In genomic region chr1:89602871-89603404, GRCh38 we compare ENCODE assay signal across 14 cellular contexts. TPM values are rescaled to one million over a fixed set of nuclear protein-coding genes. Genes with fewer than 3 reads are reported as not detected.
DNase-seq lines count a peak whose midpoint lies in the region; ATAC-seq and TF ChIP-seq lines count a peak whose summit lies in the region.
"Had no signal": no experiment of that assay in that cellular context is flagged by ENCODE, and none has a peak within 500 bp of the region (broad histone marks: within the 10 kb centered on the region; RNA-seq: fewer than 3 reads in every experiment).

No MANE protein-coding gene starts in this region.

- CTCF ChIA-PET in CD4-positive, alpha-beta T cell (lab: Charles Lee), result interaction anchor here (0.5 to 6.2 kb wide), 9 partner anchors 9 to 165 kb away, joined by 3 to 35 read pairs (median 4); no protein-coding TSS in a partner anchor

- H3K4me3 Mint-ChIP-seq in CD4-positive, CD25-positive, alpha-beta regulatory T cell, result peak overlapping the region in 3 of 4 donors; percentile 1 to 56 (median 42)
- peak overlapping the region; percentile 57 for H3K4me3 Mint-ChIP-seq in CD4-positive, alpha-beta T cell
- H3K4me3 Mint-ChIP-seq in activated T-cell treated with anti-CD3 and anti-CD28 coated beads, Interleukin-2, amount 50 U/mL, for 72 hours, result peak overlapping the region; percentile 74 to 85

- no peaks in the 10 kb centered on the region for H3K36me3 ChIP-seq in CD4-positive, CD25-positive, alpha-beta regulatory T cell (ENCODE audit: control insufficient read depth, insufficient read depth, low read length)
- no peaks in the 10 kb centered on the region for H3K36me3 ChIP-seq in effector memory CD4-positive, alpha-beta T cell (ENCODE audit: control insufficient read depth, insufficient read depth, low read length)
- H3K36me3 ChIP-seq in body of pancreas (replicated peaks in 1 of 2; ENCODE audit: insufficient read depth in 1 of 2, low read depth in 2 of 2), result no peaks in the 10 kb centered on the region
- H3K36me3 ChIP-seq: MG63, right atrium auricular region, thoracic aorta had no signal

- no peaks in the 10 kb centered on the region for H3K9me3 Mint-ChIP-seq in CD4-positive, CD25-positive, alpha-beta regulatory T cell
- no peaks in the 10 kb centered on the region for H3K9me3 Mint-ChIP-seq in CD4-positive, alpha-beta T cell
- H3K9me3 Mint-ChIP-seq in activated T-cell treated with anti-CD3 and anti-CD28 coated beads, Interleukin-2, amount 50 U/mL, for 72 hours, result no peaks in the 10 kb centered on the region

- peak overlapping the region; percentile 69 to 99 (median 79) for H3K27ac Mint-ChIP-seq in CD4-positive, CD25-positive, alpha-beta regulatory T cell
- peak overlapping the region; percentile 99 for H3K27ac Mint-ChIP-seq in CD4-positive, alpha-beta T cell
- H3K27ac Mint-ChIP-seq in activated T-cell treated with anti-CD3 and anti-CD28 coated beads, Interleukin-2, amount 50 U/mL, for 72 hours, result peak overlapping the region; percentile 99

- peaks cover 31 to 93% (median 76%) of the 10 kb centered on the region in 4 donors for H3K4me1 Mint-ChIP-seq in CD4-positive, CD25-positive, alpha-beta regulatory T cell
- H3K4me1 Mint-ChIP-seq in CD4-positive, alpha-beta T cell (ENCODE audit: low read depth), result peaks cover 96% of the 10 kb centered on the region
- peaks cover 100% of the 10 kb centered on the region for H3K4me1 Mint-ChIP-seq in activated T-cell treated with anti-CD3 and anti-CD28 coated beads, Interleukin-2, amount 50 U/mL, for 72 hours (ENCODE audit: low read depth)

- H3K27me3 ChIP-seq in CD4-positive, CD25-positive, alpha-beta regulatory T cell (ENCODE audit: control insufficient read depth, insufficient read depth, low read length), result no peaks in the 10 kb centered on the region
- H3K27me3 ChIP-seq in CD4-positive, alpha-beta T cell (ENCODE audit: control insufficient read depth, insufficient read depth, low read length), result no peaks in the 10 kb centered on the region
- no peaks in the 10 kb centered on the region for H3K27me3 ChIP-seq in effector memory CD4-positive, alpha-beta T cell (replicated peaks; ENCODE audit: control insufficient read depth, insufficient read depth, low read length, poor library complexity, severe bottlenecking)
- H3K27me3 ChIP-seq in body of pancreas, result no peaks in the 10 kb centered on the region
- H3K27me3 ChIP-seq: MG63, right atrium auricular region had no signal

- peaks cover 61% of the 10 kb centered on the region for H3K4me1 ChIP-seq in CD4-positive, CD25-positive, alpha-beta regulatory T cell (ENCODE audit: control insufficient read depth, insufficient read depth, low read length, poor library complexity, severe bottlenecking)
- H3K4me1 ChIP-seq in effector memory CD4-positive, alpha-beta T cell (ENCODE audit: control insufficient read depth, insufficient read depth, low read length, poor library complexity, severe bottlenecking), result peaks cover 54% of the 10 kb centered on the region
- H3K4me1 ChIP-seq in body of pancreas, result no peaks in the 10 kb centered on the region

- peak overlapping the region; percentile 35 for H3K27ac ChIP-seq in CD4-positive, CD25-positive, alpha-beta regulatory T cell (ENCODE audit: insufficient read depth, low read length, poor library complexity, severe bottlenecking)
- H3K27ac ChIP-seq in CD4-positive, alpha-beta T cell (ENCODE audit: low read depth, low read length), result peak overlapping the region; percentile 56
- H3K27ac ChIP-seq in effector memory CD4-positive, alpha-beta T cell (ENCODE audit: insufficient read depth, low read length, poor library complexity, severe bottlenecking), result peak overlapping the region; percentile 91
- H3K27ac ChIP-seq in body of pancreas, result no peak overlapping the region
- H3K27ac ChIP-seq: SK-N-MC, thoracic aorta had no signal

- 59% methylated on average over 6 of the region's 6 CpGs for WGBS in body of pancreas, 2 donors

- no peaks in the 10 kb centered on the region for H3K9me3 ChIP-seq in CD4-positive, CD25-positive, alpha-beta regulatory T cell (ENCODE audit: control insufficient read depth in 2 of 2, low read length in 2 of 2)
- H3K9me3 ChIP-seq in CD4-positive, alpha-beta T cell (ENCODE audit: control insufficient read depth, low read length), result no peaks in the 10 kb centered on the region
- H3K9me3 ChIP-seq in effector memory CD4-positive, alpha-beta T cell (ENCODE audit: control insufficient read depth, low read length), result no peaks in the 10 kb centered on the region
- no peaks in the 10 kb centered on the region for H3K9me3 ChIP-seq in body of pancreas
- H3K9me3 ChIP-seq: MG63, right atrium auricular region, thoracic aorta had no signal

- peak overlapping the region; percentile 21 for H3K4me3 ChIP-seq in CD4-positive, CD25-positive, alpha-beta regulatory T cell (ENCODE audit: low read depth, low read length)
- H3K4me3 ChIP-seq in effector memory CD4-positive, alpha-beta T cell (ENCODE audit: insufficient read depth, low read depth, low read length, poor library complexity, severe bottlenecking), result no peak overlapping the region
- H3K4me3 ChIP-seq in body of pancreas, result no peak overlapping the region
- H3K4me3 ChIP-seq: MG63, right atrium auricular region, SK-N-MC, thoracic aorta had no signal

- peak in 1 of 3 donors; percentile 17 for DNase-seq in CD4-positive, CD25-positive, alpha-beta regulatory T cell
- DNase-seq in CD4-positive, alpha-beta T cell, result no peak
- peak; percentile 50 to 52 for DNase-seq in activated T-cell treated with anti-CD3 and anti-CD28 coated beads, Interleukin-2, amount 50 U/mL, for 72 hours
- DNase-seq in effector memory CD4-positive, alpha-beta T cell, result no peak
- DNase-seq in LoVo (ENCODE audit: low spot score), result no peak
- DNase-seq in body of pancreas, result no peak
- DNase-seq: aorta, GDM1, MG63, occipital lobe had no signal

- no peak for TF ChIP-seq CTCF in CD4-positive, alpha-beta T cell (IDR thresholded peaks at IDR 0.05)
- TF ChIP-seq CTCF in body of pancreas (IDR thresholded peaks at IDR 0.05), result no peak

- H3K36me3 Mint-ChIP-seq in CD4-positive, CD25-positive, alpha-beta regulatory T cell, result no peaks in the 10 kb centered on the region
- no peaks in the 10 kb centered on the region for H3K36me3 Mint-ChIP-seq in CD4-positive, alpha-beta T cell (ENCODE audit: low read depth)
- no peaks in the 10 kb centered on the region for H3K36me3 Mint-ChIP-seq in activated T-cell treated with anti-CD3 and anti-CD28 coated beads, Interleukin-2, amount 50 U/mL, for 72 hours (ENCODE audit: insufficient read depth in 2 of 2)

- no peak for TF ChIP-seq POLR2A in body of pancreas (IDR thresholded peaks at IDR 0.05)

- no peak for ATAC-seq in CD4-positive, CD25-positive, alpha-beta regulatory T cell (ENCODE audit: low read depth in 2 of 2)
- ATAC-seq in CD4-positive, alpha-beta T cell (ENCODE audit: poor library complexity), result no peak
- ATAC-seq in activated T-cell treated with anti-CD3 and anti-CD28 coated beads, Interleukin-2, amount 50 U/mL, for 72 hours (replicated peaks in 1 of 2), result peak; percentile 33 to 41
- ATAC-seq in HG02852 (IDR thresholded peaks at IDR 0.05; ENCODE audit: unreplicated experiment) (no peak), body of pancreas (no peak)

- no peaks in the 10 kb centered on the region for H3K27me3 Mint-ChIP-seq in CD4-positive, CD25-positive, alpha-beta regulatory T cell
- no peaks in the 10 kb centered on the region for H3K27me3 Mint-ChIP-seq in CD4-positive, alpha-beta T cell
- H3K27me3 Mint-ChIP-seq in activated T-cell treated with anti-CD3 and anti-CD28 coated beads, Interleukin-2, amount 50 U/mL, for 72 hours (ENCODE audit: low read depth), result no peaks in the 10 kb centered on the region

- intact Hi-C loops in CD4-positive, alpha-beta T cell (cut with DNase I, micrococcal nuclease), result no loop called here
- intact Hi-C loops in body of pancreas (cut with DNase I), result no loop called here

- POLR2A ChIA-PET in CD4-positive, alpha-beta T cell (lab: Charles Lee), result interaction anchor here (0.8 to 18.0 kb wide), 11 partner anchors 8 to 612 kb away, joined by 3 to 683 read pairs (median 5); partner anchors contain the start of genes LRRC8B, LRRC8C and LRRC8D

RNA-seq across cellular contexts. Expression of gene LRRC8C, which starts 30.0 kb away (rescaled TPM):
- 70.4 TPM for total RNA-seq in CD4-positive, CD25-positive, alpha-beta regulatory T cell
- polyA plus RNA-seq in CD4-positive, CD25-positive, alpha-beta regulatory T cell, result 10 to 100 TPM; 22.8 to 27.2 (median 24.9) TPM
- total RNA-seq in CD4-positive, alpha-beta T cell, result 10 to 100 TPM; 28.4 to 30.2 TPM
- 10 to 100 TPM; 33.1 to 36.7 TPM for total RNA-seq in activated T-cell treated with anti-CD3 and anti-CD28 coated beads, Interleukin-2, amount 50 U/mL, for 72 hours
- total RNA-seq in body of pancreas, result 1 to 10 TPM; 3.4 to 4.6 TPM

Comparison
In these comparisons a context has a peak if more than half of its experiments do, and no peak if none do; other contexts are left out.
1. ATAC-seq: peak in activated T-cell treated with anti-CD3 and anti-CD28 coated beads, Interleukin-2, amount 50 U/mL, for 72 hours (2 of 2); none in CD4-positive, CD25-positive, alpha-beta regulatory T cell (0 of 2), CD4-positive, alpha-beta T cell (single experiment), HG02852 (single experiment) and body of pancreas (single experiment).
2. DNase-seq: peak in activated T-cell treated with anti-CD3 and anti-CD28 coated beads, Interleukin-2, amount 50 U/mL, for 72 hours (2 of 2); none in CD4-positive, alpha-beta T cell (0 of 10), effector memory CD4-positive, alpha-beta T cell (0 of 3), LoVo (single experiment) and body of pancreas (0 of 4).
3. H3K27ac ChIP-seq: peak in CD4-positive, CD25-positive, alpha-beta regulatory T cell (single experiment), CD4-positive, alpha-beta T cell (single experiment) and effector memory CD4-positive, alpha-beta T cell (single experiment); none in body of pancreas (0 of 4).
4. RNA of gene LRRC8C, which starts 30.0 kb away (total RNA-seq): 70.4 TPM in CD4-positive, CD25-positive, alpha-beta regulatory T cell (single experiment), 33.1 to 36.7 TPM in activated T-cell treated with anti-CD3 and anti-CD28 coated beads, Interleukin-2, amount 50 U/mL, for 72 hours and 28.4 to 30.2 TPM in CD4-positive, alpha-beta T cell; 3.4 to 4.6 TPM in body of pancreas; every median in the first group is over 4 times any median in the second.
5. Peak in every context shown above with its lines, with median percentiles within 50 percentile points of each other: H3K27ac Mint-ChIP-seq and H3K4me3 Mint-ChIP-seq.